Comparison of ENCODE assay signal across 7 cellular contexts in genomic region chr19:55586976-55587668, GRCh38. TPM values are rescaled to one million over a fixed set of nuclear protein-coding genes. Genes with fewer than 3 reads are reported as not detected.
A peak's percentile ranks its signal among the peaks of the same experiment; 100 is the strongest.
DNase-seq lines count a peak whose midpoint lies in the region; ATAC-seq, FAIRE-seq and TF ChIP-seq lines count a peak whose summit lies in the region.

No MANE protein-coding gene starts in this region.

- DNase-seq in NCI-H345 (lab: John Stamatoyannopoulos, UW) = peak; percentile 95
- DNase-seq in activated CD4-positive, CD25-positive, alpha-beta regulatory T cell treated with anti-CD3 and anti-CD28 coated beads, Interleukin-2, amount 50 U/mL, for 72 hours = peak; percentile 88
- peak; percentile 97 for DNase-seq in cerebellar cortex (ENCODE audit: low spot score)
- DNase-seq in keratinocyte (ENCODE audit: low read depth, low spot score) = peak; percentile 83
- DNase-seq in stimulated activated CD4-positive, alpha-beta T cell treated with anti-CD3 and anti-CD28 coated beads, Interleukin-12 subunit alpha, Interleukin-12 subunit beta, amount 100 ng/mL, for 4 hours = peak; percentile 91

- peak; percentile 81 for FAIRE-seq in keratinocyte (lab: Jason Lieb, UNC)

- H3K4me3 ChIP-seq in keratinocyte (ENCODE audit: control insufficient read depth in 2 of 3, extremely low read depth in 1 of 3, insufficient read depth in 2 of 3, low read depth in 1 of 3, low read length in 3 of 3) = peak overlapping the region; percentile 35 to 63 (median 59)

- H4K20me1 ChIP-seq in keratinocyte (ENCODE audit: control insufficient read depth, extremely low read depth, insufficient read depth, low read length) = no peaks in the 10 kb centered on the region

- TF ChIP-seq CTCF in keratinocyte (optimal IDR thresholded peaks at IDR 0.05 in 1 of 3, IDR thresholded peaks at IDR 0.05 in 1 of 3, conservative IDR thresholded peaks at IDR 0.05 in 1 of 3; ENCODE audit: extremely low read depth in 1 of 3, insufficient read depth in 2 of 3, low read length in 3 of 3) = no peak

- peaks cover 0 to 3% of the 10 kb centered on the region in 2 experiments for H3K36me3 ChIP-seq in keratinocyte (ENCODE audit: control insufficient read depth in 2 of 2, extremely low read depth in 1 of 2, insufficient read depth in 2 of 2, low read length in 2 of 2)

- peaks cover 14% of the 10 kb centered on the region for H3K4me1 ChIP-seq in keratinocyte (ENCODE audit: control insufficient read depth, extremely low read depth, insufficient read depth, low read length)

- H3K27me3 ChIP-seq in keratinocyte (ENCODE audit: control insufficient read depth, extremely low read depth, insufficient read depth, low read length) = peaks cover 4% of the 10 kb centered on the region

- peak overlapping the region; percentile 84 for H3K4me2 ChIP-seq in keratinocyte (ENCODE audit: control insufficient read depth, extremely low read depth, insufficient read depth, low read depth, low read length)

- H3K9me3 ChIP-seq in keratinocyte (ENCODE audit: control insufficient read depth, low read depth, low read length) = no peaks in the 10 kb centered on the region

- peak; percentile 64 for ATAC-seq in GM18520 (IDR thresholded peaks at IDR 0.05; ENCODE audit: unreplicated experiment)
- peak; percentile 86 for ATAC-seq in HG03159 (IDR thresholded peaks at IDR 0.05; ENCODE audit: unreplicated experiment)

- dilution Hi-C loops in keratinocyte (cut with MboI; ENCODE audit: extremely low pct_ligation_motif_present, low sequenced_read_pairs) = no loop called here

- H3K9ac ChIP-seq in keratinocyte (ENCODE audit: control insufficient read depth, extremely low read depth, insufficient read depth, low read length) = peak overlapping the region; percentile 6

- H2AFZ ChIP-seq in keratinocyte (ENCODE audit: control insufficient read depth, low read length) = peak overlapping the region; percentile 67

- no peaks in the 10 kb centered on the region for H3K9me1 ChIP-seq in keratinocyte (ENCODE audit: control insufficient read depth, extremely low read depth, insufficient read depth, low read length)

- H3K27ac ChIP-seq in keratinocyte (ENCODE audit: control insufficient read depth, insufficient read depth, low read length) = no peak overlapping the region

- H3K79me2 ChIP-seq in keratinocyte (ENCODE audit: control insufficient read depth, insufficient read depth, low read length) = no peaks in the 10 kb centered on the region

RNA-seq across cellular contexts. Expression of gene ZNF579, which starts 6.5 kb away (rescaled TPM):
- polyA plus RNA-seq in keratinocyte = 1.5 to 4.3 TPM (median 2.4 TPM) in 3 replicates
- 1.2 TPM for polyA plus RNA-seq in keratinocyte (2011; ENCODE audit: low read depth)
- 2.2 and 5.3 TPM in 2 replicates for polyA plus RNA-seq in keratinocyte (2011; cell fraction: cytosol; rRNA removed)
- polyA plus RNA-seq in keratinocyte (2011; cell fraction: nucleus; rRNA removed) = 10.5 and 20.5 TPM in 2 replicates
- 5.7 and 8.6 TPM in 2 replicates for polyA plus RNA-seq in keratinocyte (2012; ENCODE audit: low replicate concordance)
- polyA minus RNA-seq in keratinocyte = 1.8 to 27.2 TPM (median 3.9 TPM) in 3 replicates
- polyA minus RNA-seq in keratinocyte (2011; cell fraction: cytosol; rRNA and poly(A)+ RNA removed) = 15.5 TPM
- polyA minus RNA-seq in keratinocyte (2011; cell fraction: nucleus; rRNA and poly(A)+ RNA removed) = 5.2 and 9.3 TPM in 2 replicates

RNA-seq across cellular contexts. Expression of gene FIZ1, which starts 12.2 kb away (rescaled TPM):
- polyA plus RNA-seq in keratinocyte = 2.7 to 3.3 TPM (median 2.7 TPM) in 3 replicates
- 0.75 TPM for polyA plus RNA-seq in keratinocyte (2011; ENCODE audit: low read depth)
- polyA plus RNA-seq in keratinocyte (2011; cell fraction: cytosol; rRNA removed) = 2.3 and 2.9 TPM in 2 replicates
- polyA plus RNA-seq in keratinocyte (2011; cell fraction: nucleus; rRNA removed) = 5.5 and 6.2 TPM in 2 replicates
- 3.0 and 6.3 TPM in 2 replicates for polyA plus RNA-seq in keratinocyte (2012; ENCODE audit: low replicate concordance)
- 1.0 to 4.2 TPM (median 3.2 TPM) in 3 replicates for polyA minus RNA-seq in keratinocyte
- 7.3 TPM for polyA minus RNA-seq in keratinocyte (2011; cell fraction: cytosol; rRNA and poly(A)+ RNA removed)
- 2.4 and 4.1 TPM in 2 replicates for polyA minus RNA-seq in keratinocyte (2011; cell fraction: nucleus; rRNA and poly(A)+ RNA removed)

RNA-seq across cellular contexts. Expression of gene ZNF524, which starts 13.0 kb away (rescaled TPM):
- polyA plus RNA-seq in keratinocyte = 2.6 to 6.9 TPM (median 3.1 TPM) in 3 replicates
- polyA plus RNA-seq in keratinocyte (2011; ENCODE audit: low read depth) = 5.6 TPM
- 3.3 and 9.9 TPM in 2 replicates for polyA plus RNA-seq in keratinocyte (2011; cell fraction: cytosol; rRNA removed)
- 2.5 and 4.0 TPM in 2 replicates for polyA plus RNA-seq in keratinocyte (2011; cell fraction: nucleus; rRNA removed)
- polyA plus RNA-seq in keratinocyte (2012; ENCODE audit: low replicate concordance) = 7.2 and 13.5 TPM in 2 replicates
- polyA minus RNA-seq in keratinocyte = 0.99 to 2.3 TPM (median 1.9 TPM) in 3 replicates
- polyA minus RNA-seq in keratinocyte (2011; cell fraction: cytosol; rRNA and poly(A)+ RNA removed) = 17.3 TPM
- polyA minus RNA-seq in keratinocyte (2011; cell fraction: nucleus; rRNA and poly(A)+ RNA removed) = 1.2 and 3.0 TPM in 2 replicates

RNA-seq across cellular contexts. Expression of gene ZNF865, which starts 18.3 kb away (rescaled TPM):
- polyA plus RNA-seq in keratinocyte = 1.1 to 2.1 TPM (median 1.7 TPM) in 3 replicates
- 1.00 TPM for polyA plus RNA-seq in keratinocyte (2011; ENCODE audit: low read depth)
- 0.68 and 2.3 TPM in 2 replicates for polyA plus RNA-seq in keratinocyte (2011; cell fraction: cytosol; rRNA removed)
- 3.3 and 6.6 TPM in 2 replicates for polyA plus RNA-seq in keratinocyte (2011; cell fraction: nucleus; rRNA removed)
- 2.8 and 5.3 TPM in 2 replicates for polyA plus RNA-seq in keratinocyte (2012; ENCODE audit: low replicate concordance)
- polyA minus RNA-seq in keratinocyte = 0.29 to 3.3 TPM (median 0.49 TPM) in 3 replicates
- 7.1 TPM for polyA minus RNA-seq in keratinocyte (2011; cell fraction: cytosol; rRNA and poly(A)+ RNA removed)
- 3.7 and 4.0 TPM in 2 replicates for polyA minus RNA-seq in keratinocyte (2011; cell fraction: nucleus; rRNA and poly(A)+ RNA removed)

RNA-seq across cellular contexts. Expression of gene ZNF784, which starts 37.2 kb away (rescaled TPM):
- 1.9 to 2.3 TPM (median 2.1 TPM) in 3 replicates for polyA plus RNA-seq in keratinocyte
- polyA plus RNA-seq in keratinocyte (2011; ENCODE audit: low read depth) = 1.5 TPM
- 1.0 and 2.0 TPM in 2 replicates for polyA plus RNA-seq in keratinocyte (2011; cell fraction: cytosol; rRNA removed)
- 3.1 and 3.5 TPM in 2 replicates for polyA plus RNA-seq in keratinocyte (2011; cell fraction: nucleus; rRNA removed)
- 2.0 and 4.2 TPM in 2 replicates for polyA plus RNA-seq in keratinocyte (2012; ENCODE audit: low replicate concordance)
- polyA minus RNA-seq in keratinocyte = 1.6 to 3.7 TPM (median 2.5 TPM) in 3 replicates
- 1.9 TPM for polyA minus RNA-seq in keratinocyte (2011; cell fraction: cytosol; rRNA and poly(A)+ RNA removed)
- polyA minus RNA-seq in keratinocyte (2011; cell fraction: nucleus; rRNA and poly(A)+ RNA removed) = 1.1 and 1.6 TPM in 2 replicates
